In the genomic region with DNA sequence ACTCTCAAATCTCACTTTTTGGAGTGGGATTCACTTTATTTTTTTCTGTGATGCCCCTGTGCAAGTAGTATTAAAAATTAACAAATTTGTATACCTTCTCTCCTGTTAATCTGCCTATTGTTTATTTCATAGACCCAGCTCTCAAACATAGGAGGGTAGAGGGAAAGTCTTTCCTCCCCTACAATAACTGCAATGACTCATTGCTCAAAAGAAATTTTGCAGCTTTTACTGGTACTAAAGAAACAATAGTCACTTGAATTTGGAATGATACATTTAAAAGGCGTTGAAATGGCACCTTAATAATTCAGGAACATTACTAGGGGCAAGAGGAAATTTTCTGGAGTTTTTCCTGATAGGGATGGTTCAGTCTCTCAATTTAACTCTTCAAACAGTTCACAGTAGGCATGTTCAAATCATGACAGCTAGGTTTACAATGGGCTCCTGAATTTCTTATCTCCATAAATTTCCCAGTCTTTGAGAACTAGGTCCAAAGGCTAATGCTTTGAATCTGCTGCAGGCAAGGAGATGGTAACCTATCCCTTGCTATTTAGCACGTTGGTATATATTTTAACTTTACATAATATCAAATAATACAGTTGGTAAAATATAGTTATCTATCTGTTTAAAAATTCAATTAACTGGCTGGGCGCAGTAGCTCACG, we compare ENCODE assay signal across 25 cellular contexts.
"Had no signal": no experiment of that assay in that cellular context is flagged by ENCODE, and none has a peak within 500 bp of the region (broad histone marks: within the 10 kb centered on the region; RNA-seq: fewer than 3 reads in every experiment).

No MANE protein-coding gene starts in this region.

- H3K4me1 ChIP-seq: esophagus squamous epithelium, psoas muscle, spleen, stomach, transverse colon had no signal

- DNase-seq: effector memory CD8-positive, alpha-beta T cell; esophagus squamous epithelium; foreskin fibroblast; glutamatergic neuron; kidney; left cardiac atrium; left ventricle myocardium inferior; mesenchymal stem cell; midbrain; occipital lobe; psoas muscle; retina; right lobe of liver; spleen; stimulated activated CD4-positive, alpha-beta T cell treated with anti-CD3 and anti-CD28 coated beads, Interleukin-15, amount 100 ng/mL, for 24 hours; stimulated activated CD4-positive, alpha-beta T cell treated with anti-CD3 and anti-CD28 coated beads, Interleukin-1b, Interleukin-23, amount 100 ng/mL, for 48 hours; stimulated activated CD4-positive, alpha-beta T cell treated with anti-CD3 and anti-CD28 coated beads, Interleukin-4, amount 100 ng/mL, for 24 hours; stimulated activated naive CD4-positive, alpha-beta T cell; stomach; substantia nigra; transverse colon had no signal

- H3K4me3 ChIP-seq: esophagus squamous epithelium, gastroesophageal sphincter, left ventricle myocardium inferior, lung, psoas muscle, right lobe of liver, spleen, stomach, thoracic aorta, transverse colon had no signal

- FAIRE-seq: kidney had no signal

- H3K27me3 ChIP-seq: esophagus squamous epithelium, gastroesophageal sphincter, right lobe of liver, spleen, stomach, transverse colon had no signal

- H3K27ac ChIP-seq: esophagus squamous epithelium, gastroesophageal sphincter, left ventricle myocardium inferior, psoas muscle, right lobe of liver, spleen, stomach, thoracic aorta, transverse colon had no signal

- ATAC-seq: effector memory CD8-positive, alpha-beta T cell; gastroesophageal sphincter; left cardiac atrium; natural killer cell treated with Interleukin-12 subunit alpha and Interleukin-12 subunit beta and Interleukin-15 and Interleukin-18, amount 100 ng/mL, for 72 hours; psoas muscle had no signal

- H3K9me3 ChIP-seq: esophagus squamous epithelium, gastroesophageal sphincter, left ventricle myocardium inferior, psoas muscle, right lobe of liver, stomach, thoracic aorta, transverse colon had no signal

- H3K36me3 ChIP-seq: right lobe of liver, transverse colon had no signal
